16 cellular contexts compared by ENCODE assay signal in the genomic region with DNA sequence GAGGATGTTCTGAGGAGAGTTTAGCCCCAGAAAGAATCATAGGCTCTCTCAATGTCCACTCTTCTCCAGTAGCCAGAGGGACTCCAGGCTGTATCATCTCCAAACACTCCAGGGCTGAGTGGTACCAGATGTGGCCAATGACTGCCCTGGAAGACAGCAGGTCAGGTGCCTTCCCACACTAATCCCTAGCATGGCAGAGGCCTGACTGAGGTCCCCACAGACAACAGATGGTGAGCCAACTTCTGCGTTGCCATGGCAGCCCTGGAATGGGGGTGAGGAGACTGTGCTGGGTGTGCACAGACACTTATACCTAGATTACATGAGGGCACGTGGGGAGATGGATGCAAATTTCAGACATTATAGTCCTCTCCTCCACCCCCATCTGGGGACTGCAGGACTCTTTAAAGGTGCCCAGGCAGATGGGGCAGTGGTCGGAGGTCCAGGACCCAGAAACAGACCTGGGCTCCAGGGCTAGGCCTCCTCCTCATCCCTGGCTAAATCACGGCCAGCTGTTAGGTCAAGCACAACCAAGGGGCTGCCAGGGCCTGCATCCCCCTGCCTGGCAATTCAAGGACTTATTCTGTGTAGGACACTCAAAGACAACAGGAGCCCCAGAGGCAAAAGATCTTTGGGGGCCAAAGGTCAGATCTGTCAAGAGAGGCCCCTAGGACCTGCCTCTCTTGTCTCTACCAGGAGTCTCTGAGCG. TPM values are rescaled to one million over a fixed set of nuclear protein-coding genes. Genes with fewer than 3 reads are reported as not detected.
DNase-seq lines count a peak whose midpoint lies in the region; ATAC-seq and TF ChIP-seq lines count a peak whose summit lies in the region.
"Had no signal": no experiment of that assay in that cellular context is flagged by ENCODE, and none has a peak within 500 bp of the region (broad histone marks: within the 10 kb centered on the region; RNA-seq: fewer than 3 reads in every experiment).

No MANE protein-coding gene starts in this region.

- H3K4me3 ChIP-seq in HFF-Myc (replicated peaks; ENCODE audit: low read depth, low read length) (no peak overlapping the region), osteoblast (ENCODE audit: insufficient read depth, low read length) (no peak overlapping the region)
- H3K4me3 ChIP-seq: BLaER1 treated with 17β-estradiol and CSF1 and Interleukin-3, amounts not matched to agents 10 nM and 100 nM; hepatocyte; SJCRH30 had no signal

- DNase-seq in DMS 273 (lab: John Stamatoyannopoulos, UW; ENCODE audit: unreplicated experiment): peak; percentile 89
- DNase-seq in HFF-Myc (ENCODE audit: extremely low read depth, low read depth): peak; percentile 35
- DNase-seq in osteoblast (ENCODE audit: insufficient read length, low spot score, missing footprints): peak; percentile 11
- no peak for DNase-seq in inferior parietal cortex (ENCODE audit: extremely low spot score)
- DNase-seq in activated naive CD4-positive, alpha-beta T cell treated with anti-CD3 and anti-CD28 coated beads, Interleukin-2, amount 50 U/mL, for 16 hours: no peak
- DNase-seq in germinal center (ENCODE audit: low spot score): no peak
- DNase-seq: activated B cell treated with CpG ODN at 0.5 μM for 24 hours; naive thymus-derived CD8-positive, alpha-beta T cell; NCI-H187; NCI-H526 treated with DMSO at 0.1 percent for 48 hours; SJCRH30; small intestine; stimulated activated CD4-positive, alpha-beta T cell treated with anti-CD3 and anti-CD28 coated beads, Interleukin-4, amount 100 ng/mL, for 1 hour had no signal

- H3K4me1 ChIP-seq in osteoblast (ENCODE audit: insufficient read depth, low read length): no peaks in the 10 kb centered on the region
- H3K4me1 ChIP-seq: SJCRH30 had no signal

- H3K36me3 ChIP-seq in osteoblast (ENCODE audit: insufficient read depth, low read length): no peaks in the 10 kb centered on the region
- H3K36me3 ChIP-seq: BLaER1 treated with 17β-estradiol and CSF1 and Interleukin-3, amounts not matched to agents 10 nM and 100 nM; SJCRH30 had no signal

- H3K9me3 ChIP-seq in osteoblast (ENCODE audit: low read depth, low read length): no peaks in the 10 kb centered on the region
- H3K9me3 ChIP-seq: BLaER1 treated with 17β-estradiol and CSF1 and Interleukin-3, amounts not matched to agents 10 nM and 100 nM had no signal

- peak; percentile 29; the same call in 1 of the 3 replicates for ATAC-seq in SK-N-SH treated with all-trans-retinoic acid at 6 μM for 48 hours
- ATAC-seq: naive thymus-derived CD8-positive, alpha-beta T cell had no signal

- no peaks in the 10 kb centered on the region for H4K20me1 ChIP-seq in osteoblast (ENCODE audit: insufficient read depth, low read length)
- H4K20me1 ChIP-seq: BLaER1 treated with 17β-estradiol and CSF1 and Interleukin-3, amounts not matched to agents 10 nM and 100 nM had no signal

- H3K27ac ChIP-seq in osteoblast (ENCODE audit: low read depth, low read length): no peak overlapping the region
- H3K27ac ChIP-seq: BLaER1 treated with 17β-estradiol and CSF1 and Interleukin-3, amounts not matched to agents 10 nM and 100 nM; hepatocyte; SJCRH30 had no signal

- no peak overlapping the region for H2AFZ ChIP-seq in osteoblast (ENCODE audit: low read length)
- H2AFZ ChIP-seq: hepatocyte had no signal

- H3K4me2 ChIP-seq in osteoblast (ENCODE audit: insufficient read depth, low read length): no peak overlapping the region
- H3K4me2 ChIP-seq: BLaER1 treated with 17β-estradiol and CSF1 and Interleukin-3, amounts not matched to agents 10 nM and 100 nM; hepatocyte had no signal

- TF ChIP-seq CTCF in HFF-Myc (IDR thresholded peaks at IDR 0.05; ENCODE audit: low read depth, low read length, missing control alignments) (no peak), osteoblast (IDR thresholded peaks at IDR 0.05; ENCODE audit: extremely low read depth, low read depth, low read length) (no peak)

- no peaks in the 10 kb centered on the region for H3K79me2 ChIP-seq in osteoblast (ENCODE audit: insufficient read depth, low read length)
- H3K79me2 ChIP-seq: hepatocyte had no signal

- peaks cover 8% of the 10 kb centered on the region for H3K27me3 ChIP-seq in osteoblast (ENCODE audit: insufficient read depth, low read length)
- H3K27me3 ChIP-seq: BLaER1 treated with 17β-estradiol and CSF1 and Interleukin-3, amounts not matched to agents 10 nM and 100 nM had no signal

TF ChIP-seq in SK-N-SH treated with all-trans-retinoic acid at 6 μM for 48 hours, 23 proteins besides CTCF, POLR2A, EP300 and RAD21:
- no peak for TF ChIP-seq SNAI2 (CRISPR knock-in tag; IDR thresholded peaks at IDR 0.05)
- TF ChIP-seq OSR1 (CRISPR knock-in tag; IDR thresholded peaks at IDR 0.05): no peak
- TF ChIP-seq TCF4 (CRISPR knock-in tag; IDR thresholded peaks at IDR 0.05; ENCODE audit: borderline replicate concordance): 0 out of 2 replicates have a peak, but pooled peaks have one; percentile 43
- TF ChIP-seq, protein P1, sequence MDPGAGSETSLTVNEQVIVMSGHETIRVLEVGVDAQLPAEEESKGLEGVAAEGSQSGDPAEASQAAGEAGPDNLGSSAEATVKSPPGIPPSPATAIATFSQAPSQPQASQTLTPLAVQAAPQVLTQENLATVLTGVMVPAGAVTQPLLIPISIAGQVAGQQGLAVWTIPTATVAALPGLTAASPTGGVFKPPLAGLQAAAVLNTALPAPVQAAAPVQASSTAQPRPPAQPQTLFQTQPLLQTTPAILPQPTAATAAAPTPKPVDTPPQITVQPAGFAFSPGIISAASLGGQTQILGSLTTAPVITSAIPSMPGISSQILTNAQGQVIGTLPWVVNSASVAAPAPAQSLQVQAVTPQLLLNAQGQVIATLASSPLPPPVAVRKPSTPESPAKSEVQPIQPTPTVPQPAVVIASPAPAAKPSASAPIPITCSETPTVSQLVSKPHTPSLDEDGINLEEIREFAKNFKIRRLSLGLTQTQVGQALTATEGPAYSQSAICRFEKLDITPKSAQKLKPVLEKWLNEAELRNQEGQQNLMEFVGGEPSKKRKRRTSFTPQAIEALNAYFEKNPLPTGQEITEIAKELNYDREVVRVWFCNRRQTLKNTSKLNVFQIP (CRISPR knock-in tag; IDR thresholded peaks at IDR 0.05; ENCODE audit: borderline replicate concordance, low read depth): no peak
- TF ChIP-seq, protein P2, sequence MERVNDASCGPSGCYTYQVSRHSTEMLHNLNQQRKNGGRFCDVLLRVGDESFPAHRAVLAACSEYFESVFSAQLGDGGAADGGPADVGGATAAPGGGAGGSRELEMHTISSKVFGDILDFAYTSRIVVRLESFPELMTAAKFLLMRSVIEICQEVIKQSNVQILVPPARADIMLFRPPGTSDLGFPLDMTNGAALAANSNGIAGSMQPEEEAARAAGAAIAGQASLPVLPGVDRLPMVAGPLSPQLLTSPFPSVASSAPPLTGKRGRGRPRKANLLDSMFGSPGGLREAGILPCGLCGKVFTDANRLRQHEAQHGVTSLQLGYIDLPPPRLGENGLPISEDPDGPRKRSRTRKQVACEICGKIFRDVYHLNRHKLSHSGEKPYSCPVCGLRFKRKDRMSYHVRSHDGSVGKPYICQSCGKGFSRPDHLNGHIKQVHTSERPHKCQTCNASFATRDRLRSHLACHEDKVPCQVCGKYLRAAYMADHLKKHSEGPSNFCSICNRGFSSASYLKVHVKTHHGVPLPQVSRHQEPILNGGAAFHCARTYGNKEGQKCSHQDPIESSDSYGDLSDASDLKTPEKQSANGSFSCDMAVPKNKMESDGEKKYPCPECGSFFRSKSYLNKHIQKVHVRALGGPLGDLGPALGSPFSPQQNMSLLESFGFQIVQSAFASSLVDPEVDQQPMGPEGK (CRISPR knock-in tag; IDR thresholded peaks at IDR 0.05; ENCODE audit: borderline replicate concordance): no peak
- TF ChIP-seq, protein P3, sequence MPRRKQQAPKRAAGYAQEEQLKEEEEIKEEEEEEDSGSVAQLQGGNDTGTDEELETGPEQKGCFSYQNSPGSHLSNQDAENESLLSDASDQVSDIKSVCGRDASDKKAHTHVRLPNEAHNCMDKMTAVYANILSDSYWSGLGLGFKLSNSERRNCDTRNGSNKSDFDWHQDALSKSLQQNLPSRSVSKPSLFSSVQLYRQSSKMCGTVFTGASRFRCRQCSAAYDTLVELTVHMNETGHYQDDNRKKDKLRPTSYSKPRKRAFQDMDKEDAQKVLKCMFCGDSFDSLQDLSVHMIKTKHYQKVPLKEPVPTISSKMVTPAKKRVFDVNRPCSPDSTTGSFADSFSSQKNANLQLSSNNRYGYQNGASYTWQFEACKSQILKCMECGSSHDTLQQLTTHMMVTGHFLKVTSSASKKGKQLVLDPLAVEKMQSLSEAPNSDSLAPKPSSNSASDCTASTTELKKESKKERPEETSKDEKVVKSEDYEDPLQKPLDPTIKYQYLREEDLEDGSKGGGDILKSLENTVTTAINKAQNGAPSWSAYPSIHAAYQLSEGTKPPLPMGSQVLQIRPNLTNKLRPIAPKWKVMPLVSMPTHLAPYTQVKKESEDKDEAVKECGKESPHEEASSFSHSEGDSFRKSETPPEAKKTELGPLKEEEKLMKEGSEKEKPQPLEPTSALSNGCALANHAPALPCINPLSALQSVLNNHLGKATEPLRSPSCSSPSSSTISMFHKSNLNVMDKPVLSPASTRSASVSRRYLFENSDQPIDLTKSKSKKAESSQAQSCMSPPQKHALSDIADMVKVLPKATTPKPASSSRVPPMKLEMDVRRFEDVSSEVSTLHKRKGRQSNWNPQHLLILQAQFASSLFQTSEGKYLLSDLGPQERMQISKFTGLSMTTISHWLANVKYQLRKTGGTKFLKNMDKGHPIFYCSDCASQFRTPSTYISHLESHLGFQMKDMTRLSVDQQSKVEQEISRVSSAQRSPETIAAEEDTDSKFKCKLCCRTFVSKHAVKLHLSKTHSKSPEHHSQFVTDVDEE (CRISPR knock-in tag; IDR thresholded peaks at IDR 0.05): no peak
- no peak for TF ChIP-seq CSDC2 (CRISPR knock-in tag; IDR thresholded peaks at IDR 0.05)

RNA-seq across cellular contexts. Expression of a gene that starts 42.9 kb away (rescaled TPM):
- 0.36 and 1.5 TPM in 2 replicates for total RNA-seq in osteoblast

Comparison
In these comparisons a context has a peak if more than half of its experiments do, and no peak if none do; other contexts are left out.
1. DNase-seq: peak in DMS 273 (single experiment), HFF-Myc (single experiment) and osteoblast (single experiment); none in inferior parietal cortex (single experiment), activated naive CD4-positive, alpha-beta T cell treated with anti-CD3 and anti-CD28 coated beads, Interleukin-2, amount 50 U/mL, for 16 hours (single experiment) and germinal center (single experiment).